1 cellular context compared by ENCODE assay signal in genomic region chr1:54052934-54053744, GRCh38.
TF ChIP-seq lines count a peak whose summit lies in the region.

TSS of gene TCEANC2 (plus strand) at chr1:54053608. CDS start at chr1:54054423, 815 bp downstream.
TSS of gene TMEM59 (minus strand) at chr1:54053204. CDS start at chr1:54053188, 16 bp downstream.

TF ChIP-seq in HepG2, 621 proteins besides CTCF, POLR2A, EP300 and RAD21 (continued from another document and continues in another):
- no peak; the same call in 1 of the 2 replicates for TF ChIP-seq MED1 (CRISPR knock-in tag; IDR thresholded peaks at IDR 0.05)
- TF ChIP-seq DDIT3 (CRISPR knock-in tag; IDR thresholded peaks at IDR 0.05), result no peak
- peak; percentile 88 for TF ChIP-seq HOXA3 (CRISPR knock-in tag; IDR thresholded peaks at IDR 0.05)
- no peak for TF ChIP-seq ZNF260 (CRISPR knock-in tag; IDR thresholded peaks at IDR 0.05; ENCODE audit: borderline replicate concordance, low read depth)
- TF ChIP-seq ZNF343 (CRISPR knock-in tag; IDR thresholded peaks at IDR 0.05), result 0 out of 2 replicates have a peak, but pooled peaks have one; percentile 62
- TF ChIP-seq RXRA (CRISPR knock-in tag; IDR thresholded peaks at IDR 0.05), result peak; percentile 41
- TF ChIP-seq ELF4 (CRISPR knock-in tag; IDR thresholded peaks at IDR 0.05; ENCODE audit: borderline replicate concordance), result peak; percentile 86; the same call in 1 of the 2 replicates
- TF ChIP-seq NFKB2 (CRISPR knock-in tag; IDR thresholded peaks at IDR 0.05; ENCODE audit: borderline replicate concordance), result peak; percentile 51; the same call in 1 of the 2 replicates
- peak; percentile 89 for TF ChIP-seq IKZF5 (CRISPR knock-in tag; IDR thresholded peaks at IDR 0.05)
- no peak for TF ChIP-seq DMTF1 (CRISPR knock-in tag; IDR thresholded peaks at IDR 0.05)
- TF ChIP-seq AFF4 (CRISPR knock-in tag; IDR thresholded peaks at IDR 0.05), result no peak
- no peak for TF ChIP-seq GFI1 (CRISPR knock-in tag; IDR thresholded peaks at IDR 0.05; ENCODE audit: borderline replicate concordance)
- no peak; the same call in 1 of the 2 replicates for TF ChIP-seq HOXA5 (CRISPR knock-in tag; IDR thresholded peaks at IDR 0.05)
- peak; percentile 5 for TF ChIP-seq KDM5A (IDR thresholded peaks at IDR 0.05; ENCODE audit: borderline replicate concordance, low read length)
- no peak for TF ChIP-seq NFIC (IDR thresholded peaks at IDR 0.05; ENCODE audit: low read length)
- no peak for TF ChIP-seq RARG (CRISPR knock-in tag; IDR thresholded peaks at IDR 0.05; ENCODE audit: low read depth)
- TF ChIP-seq IRX3 (CRISPR knock-in tag; IDR thresholded peaks at IDR 0.05; ENCODE audit: borderline replicate concordance, low read depth), result no peak
- TF ChIP-seq HDAC1 (CRISPR knock-in tag; IDR thresholded peaks at IDR 0.05), result peak; percentile 80
- peak; percentile 25; the same call in 1 of the 2 replicates for TF ChIP-seq MXD3 (CRISPR knock-in tag; IDR thresholded peaks at IDR 0.05)
- peak in 1 of 2 experiments; percentile 33; a peak in 1 of 4 replicates for TF ChIP-seq REST (IDR thresholded peaks at IDR 0.05; ENCODE audit: borderline replicate concordance in 1 of 2, low read depth in 1 of 2, low read length in 2 of 2)
- TF ChIP-seq ERF (CRISPR knock-in tag; IDR thresholded peaks at IDR 0.05), result peak; percentile 55; the same call in 1 of the 2 replicates
- TF ChIP-seq KLF15 (CRISPR knock-in tag; IDR thresholded peaks at IDR 0.05; ENCODE audit: borderline replicate concordance), result no peak; the same call in 1 of the 2 replicates
- TF ChIP-seq BCL3 (CRISPR knock-in tag; IDR thresholded peaks at IDR 0.05), result peak; percentile 36; the same call in 1 of the 2 replicates
- no peak for TF ChIP-seq STAG1 (CRISPR knock-in tag; IDR thresholded peaks at IDR 0.05)
- no peak for TF ChIP-seq MLLT10 (CRISPR knock-in tag; IDR thresholded peaks at IDR 0.05)
- no peak for TF ChIP-seq ZBTB33 (CRISPR knock-in tag; IDR thresholded peaks at IDR 0.05)
- no peak; the same call in 1 of the 2 replicates for TF ChIP-seq GATAD2A (CRISPR knock-in tag; IDR thresholded peaks at IDR 0.05)
- TF ChIP-seq U2AF2 (IDR thresholded peaks at IDR 0.05; ENCODE audit: low read depth, low read length), result no peak
- TF ChIP-seq SMARCE1 (IDR thresholded peaks at IDR 0.05; ENCODE audit: borderline replicate concordance), result no peak
- no peak for TF ChIP-seq ZSCAN25 (CRISPR knock-in tag; IDR thresholded peaks at IDR 0.05)
- TF ChIP-seq ZNF691 (CRISPR knock-in tag; IDR thresholded peaks at IDR 0.05; ENCODE audit: borderline replicate concordance, low read depth), result 0 out of 2 replicates have a peak, but pooled peaks have one; percentile 40
- TF ChIP-seq RFX5 (IDR thresholded peaks at IDR 0.05; ENCODE audit: low read depth, low read length), result no peak
- no peak for TF ChIP-seq HNRNPL (IDR thresholded peaks at IDR 0.05; ENCODE audit: low read depth, low read length)
- TF ChIP-seq ZNF660 (CRISPR knock-in tag; IDR thresholded peaks at IDR 0.05; ENCODE audit: borderline replicate concordance, low read depth), result no peak
- no peak for TF ChIP-seq ZNF597 (CRISPR knock-in tag; IDR thresholded peaks at IDR 0.05)
- TF ChIP-seq SMAD9 (CRISPR knock-in tag; IDR thresholded peaks at IDR 0.05), result no peak
- TF ChIP-seq PITX1 (CRISPR knock-in tag; IDR thresholded peaks at IDR 0.05), result no peak
- TF ChIP-seq ZSCAN5A (CRISPR knock-in tag; IDR thresholded peaks at IDR 0.05; ENCODE audit: borderline replicate concordance), result no peak
- no peak for TF ChIP-seq TEF (CRISPR knock-in tag; IDR thresholded peaks at IDR 0.05)
- TF ChIP-seq ZNF672 (CRISPR knock-in tag; IDR thresholded peaks at IDR 0.05), result no peak
- TF ChIP-seq YEATS2 (CRISPR knock-in tag; IDR thresholded peaks at IDR 0.05; ENCODE audit: borderline replicate concordance), result peak; percentile 77; the same call in 1 of the 2 replicates
